1 cellular context compared by ENCODE assay signal in genomic region chrX:76434103-76434741, GRCh38.
TF ChIP-seq lines count a peak whose summit lies in the region.

No MANE protein-coding gene starts in this region.

TF ChIP-seq in IMR-90, 13 proteins besides CTCF, POLR2A, EP300 and RAD21 (continued from another document):
- no peak for TF ChIP-seq CHD1 (IDR thresholded peaks at IDR 0.05; ENCODE audit: low read depth, low read length)
- no peak for TF ChIP-seq ELK1 (IDR thresholded peaks at IDR 0.05; ENCODE audit: borderline replicate concordance, low read depth, low read length)
- TF ChIP-seq MAZ (IDR thresholded peaks at IDR 0.05; ENCODE audit: borderline replicate concordance, low read depth, low read length): no peak
- TF ChIP-seq FOS (IDR thresholded peaks at IDR 0.05; ENCODE audit: low read depth, low read length): no peak
